1 cellular context compared by ENCODE assay signal in genomic region chr17:10635290-10635689, GRCh38.
TF ChIP-seq lines count a peak whose summit lies in the region.

No MANE protein-coding gene starts in this region.

TF ChIP-seq in HepG2, 621 proteins besides CTCF, POLR2A, EP300 and RAD21:
- no peak for TF ChIP-seq SPEN (CRISPR knock-in tag; IDR thresholded peaks at IDR 0.05; ENCODE audit: low read depth)
- peak; percentile 58 for TF ChIP-seq ZBTB33 (CRISPR knock-in tag; IDR thresholded peaks at IDR 0.05)
- TF ChIP-seq ZNF207 (IDR thresholded peaks at IDR 0.05; ENCODE audit: borderline replicate concordance), result no peak
- TF ChIP-seq ZNF160 (CRISPR knock-in tag; IDR thresholded peaks at IDR 0.05), result no peak
- no peak for TF ChIP-seq ERF (CRISPR knock-in tag; IDR thresholded peaks at IDR 0.05)
- TF ChIP-seq MEIS1 (CRISPR knock-in tag; IDR thresholded peaks at IDR 0.05; ENCODE audit: borderline replicate concordance), result no peak
- no peak for TF ChIP-seq SP2 (CRISPR knock-in tag; IDR thresholded peaks at IDR 0.05)
